Comparison of ENCODE assay signal across 8 cellular contexts in the genomic region with DNA sequence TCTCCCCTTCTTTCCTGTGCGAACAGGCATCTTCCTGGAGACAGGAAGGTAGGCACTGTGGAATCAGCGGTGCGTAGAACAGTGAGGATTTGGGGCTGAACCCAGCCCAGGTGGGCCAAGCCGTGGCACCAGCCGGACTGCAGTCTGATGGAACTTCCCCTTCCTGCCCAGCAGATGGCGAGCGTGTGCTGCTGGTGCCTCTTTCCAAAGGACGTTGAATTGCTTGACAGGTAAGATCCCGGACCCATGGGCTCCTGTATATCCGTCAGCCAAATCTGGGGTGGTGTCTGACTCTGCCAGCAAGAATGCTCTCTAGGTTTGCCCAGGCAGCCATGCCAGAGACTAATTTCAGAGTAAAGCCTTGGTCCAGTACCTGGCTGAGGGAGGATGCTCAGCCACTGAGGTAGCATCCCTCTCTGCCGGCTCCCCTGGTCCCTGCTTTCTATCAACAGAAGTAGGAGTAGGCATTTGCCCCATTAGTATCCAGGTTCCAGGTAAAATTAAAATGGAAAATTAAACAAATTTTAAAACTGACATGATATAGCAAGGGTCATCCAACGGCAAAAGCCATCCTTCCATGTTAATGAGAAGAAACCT. TPM values are rescaled to one million over a fixed set of nuclear protein-coding genes. Genes with fewer than 3 reads are reported as not detected.
DNase-seq lines count a peak whose midpoint lies in the region; ATAC-seq and TF ChIP-seq lines count a peak whose summit lies in the region.

No MANE protein-coding gene starts in this region.

- peak; percentile 62 for DNase-seq in ACHN
- peak; percentile 57 for DNase-seq in NCI-H1694 (lab: John Stamatoyannopoulos, UW)
- peak; percentile 4 to 12 for DNase-seq in activated CD4-positive, alpha-beta T cell treated with anti-CD3 and anti-CD28 coated beads, Interleukin-2, amount 50 U/mL, for 4 hours
- DNase-seq in nephron progenitor cell, result peak; percentile 54
- no peak for DNase-seq in SKM-1 treated with dmso at 0.1 percent for 144 hours (lab: John Stamatoyannopoulos, UW; ENCODE audit: unreplicated experiment)
- DNase-seq in sciatic nerve (ENCODE audit: low spot score), result no peak

- in situ Hi-C loops in ACHN (cut with HindIII; ENCODE audit: low pct_ligation_motif_present, low pct_unique_long_range_greater_than_20kb, low sequenced_read_pairs), result no loop called here

- no peaks in the 10 kb centered on the region for H3K9me3 Mint-ChIP-seq in nephron progenitor cell

- peak; percentile 58 for ATAC-seq in esophagus mucosa
- ATAC-seq in sciatic nerve, result no peak

- intact Hi-C loops in sciatic nerve (cut with DNase I), result no loop called here

- no peak overlapping the region for H3K27ac Mint-ChIP-seq in nephron progenitor cell

- no peak overlapping the region for H3K4me3 Mint-ChIP-seq in nephron progenitor cell

- peaks cover 14% of the 10 kb centered on the region for H3K27me3 Mint-ChIP-seq in nephron progenitor cell (ENCODE audit: low read depth, poor library complexity)

- no peaks in the 10 kb centered on the region for H3K36me3 Mint-ChIP-seq in nephron progenitor cell (ENCODE audit: low read depth)

- TF ChIP-seq CTCF in GM12873 (IDR thresholded peaks at IDR 0.05; ENCODE audit: insufficient read depth, low read depth, low read length, missing control alignments), result peak; percentile 99
- peak; percentile 93 for TF ChIP-seq CTCF in nephron progenitor cell (IDR thresholded peaks at IDR 0.05)

- H3K4me1 Mint-ChIP-seq in nephron progenitor cell, result peaks cover 14% of the 10 kb centered on the region

RNA-seq across cellular contexts. Expression of a gene that starts 21.1 kb away (rescaled TPM):
- not detected for total RNA-seq in esophagus mucosa
- 0.45 TPM for total RNA-seq in sciatic nerve

Comparison
In these comparisons a context has a peak if more than half of its experiments do, and no peak if none do; other contexts are left out.
1. DNase-seq: peak in ACHN (single experiment), NCI-H1694 (single experiment), activated CD4-positive, alpha-beta T cell treated with anti-CD3 and anti-CD28 coated beads, Interleukin-2, amount 50 U/mL, for 4 hours (2 of 2) and nephron progenitor cell (single experiment); none in SKM-1 treated with dmso at 0.1 percent for 144 hours (single experiment) and sciatic nerve (single experiment).